2 cellular contexts compared by ENCODE assay signal in the genomic region with DNA sequence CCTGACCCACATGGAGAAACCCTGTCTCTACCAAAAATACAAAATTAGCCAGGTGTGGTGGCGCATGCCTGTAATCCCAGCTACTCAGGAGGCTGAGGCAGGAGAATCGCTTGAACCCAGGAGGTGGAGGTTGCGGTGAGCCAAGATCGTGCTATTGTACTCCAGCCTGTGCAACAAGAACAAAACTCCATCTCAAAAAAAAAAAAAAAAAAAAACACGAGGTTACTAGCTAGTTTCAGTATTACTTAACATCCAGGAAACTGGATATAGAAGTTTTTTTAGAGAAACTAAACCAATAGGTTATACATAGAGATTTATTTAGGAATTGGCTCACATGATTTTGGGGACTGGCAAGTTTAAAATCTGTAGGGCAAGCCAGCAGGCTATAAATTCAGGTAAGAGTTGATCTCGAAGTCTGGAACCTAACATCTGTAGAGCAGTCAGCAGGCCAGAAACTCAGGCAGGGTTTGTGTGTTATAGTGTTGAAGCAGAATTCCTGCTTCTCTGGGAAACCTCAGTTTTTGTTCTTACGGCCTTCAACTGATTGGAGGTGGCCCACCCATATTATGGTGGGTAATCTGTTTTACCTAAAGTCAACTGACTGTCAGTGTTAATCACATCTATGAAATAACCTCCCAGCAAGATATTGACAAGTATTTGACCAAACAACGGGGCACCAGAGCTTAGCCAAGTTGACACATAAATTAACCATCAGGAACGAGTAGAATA. TPM values are rescaled to one million over a fixed set of nuclear protein-coding genes. Genes with fewer than 3 reads are reported as not detected.
"Had no signal": no experiment of that assay in that cellular context is flagged by ENCODE, and none has a peak within 500 bp of the region (broad histone marks: within the 10 kb centered on the region; RNA-seq: fewer than 3 reads in every experiment).

No MANE protein-coding gene starts in this region.

RNA-seq across cellular contexts. Expression of gene GGT5, which starts 3.8 kb away (rescaled TPM):
- total RNA-seq: activated naive CD4-positive, alpha-beta T cell treated with anti-CD3 and anti-CD28 coated beads for 36 hours; activated T-helper 1 cell treated with anti-CD3 and anti-CD28 coated beads, Interleukin-12 subunit alpha, Interleukin-12 subunit beta, Interleukin-2, Interleukin-4 antibody, amounts not matched to agents 30 ng/mL and 10 ng/mL and 1 ng/mL, durations not matched to agents 14 hours and 24 hours and 36 hours had no signal
